In genomic region chr22:49969751-49970527, GRCh38 we compare ENCODE assay signal across 8 cellular contexts. TPM values are rescaled to one million over a fixed set of nuclear protein-coding genes. Genes with fewer than 3 reads are reported as not detected.
A peak's percentile ranks its signal among the peaks of the same experiment; 100 is the strongest.
DNase-seq lines count a peak whose midpoint lies in the region; ATAC-seq and TF ChIP-seq lines count a peak whose summit lies in the region.

No MANE protein-coding gene starts in this region.

- H3K4me3 Mint-ChIP-seq in activated CD4-positive, alpha-beta T cell treated with anti-CD3 and anti-CD28 coated beads, Interleukin-2, amount 10 ng/mL, durations not matched to agents 24 days and 14 days, result peak overlapping the region; percentile 85
- H3K4me3 Mint-ChIP-seq in activated naive CD4-positive, alpha-beta T cell treated with anti-CD3 and anti-CD28 coated beads for 36 hours, result peak overlapping the region; percentile 83

- CTCF ChIA-PET in activated naive CD4-positive, alpha-beta T cell treated with anti-CD3 and anti-CD28 coated beads for 36 hours (lab: Charles Lee), result no interaction called here

- H3K4me3 ChIP-seq in tibial nerve, result no peak overlapping the region

- H3K36me3 Mint-ChIP-seq in activated CD4-positive, alpha-beta T cell treated with anti-CD3 and anti-CD28 coated beads, Interleukin-2, amount 10 ng/mL, durations not matched to agents 24 days and 14 days (ENCODE audit: low read depth), result peaks cover 14% of the 10 kb centered on the region
- H3K36me3 Mint-ChIP-seq in activated naive CD4-positive, alpha-beta T cell treated with anti-CD3 and anti-CD28 coated beads for 36 hours (ENCODE audit: low read depth), result peaks cover 7% of the 10 kb centered on the region

- 77 to 88% methylated on average over 8 of the region's 8 CpGs for WGBS in tibial nerve, 2 donors

- H3K4me1 Mint-ChIP-seq in activated CD4-positive, alpha-beta T cell treated with anti-CD3 and anti-CD28 coated beads, Interleukin-2, amount 10 ng/mL, durations not matched to agents 24 days and 14 days, result peaks cover 21% of the 10 kb centered on the region
- H3K4me1 Mint-ChIP-seq in activated naive CD4-positive, alpha-beta T cell treated with anti-CD3 and anti-CD28 coated beads for 36 hours (ENCODE audit: low read depth), result peaks cover 31% of the 10 kb centered on the region

- TF ChIP-seq CTCF in tibial nerve (IDR thresholded peaks at IDR 0.05) (no peak), GM10266 (IDR thresholded peaks at IDR 0.05; ENCODE audit: control insufficient read depth, insufficient read depth, low read depth, missing control alignments) (no peak)

- intact Hi-C loops in activated CD4-positive, alpha-beta T cell treated with anti-CD3 and anti-CD28 coated beads, Interleukin-2, amount 10 ng/mL, durations not matched to agents 24 days and 14 days (cut with micrococcal nuclease), result no loop called here
- intact Hi-C loops in activated naive CD4-positive, alpha-beta T cell treated with anti-CD3 and anti-CD28 coated beads for 36 hours (cut with micrococcal nuclease), result no loop called here

- DNase-seq in activated CD4-positive, alpha-beta T cell treated with anti-CD3 and anti-CD28 coated beads, Interleukin-2, amount 10 ng/mL, durations not matched to agents 24 days and 14 days, result peak; percentile 64
- no peak for DNase-seq in activated CD4-positive, alpha-beta T cell treated with anti-CD3 and anti-CD28 coated beads, Interleukin-2, amount 50 U/mL, for 1 hour
- DNase-seq in activated naive CD4-positive, alpha-beta T cell treated with anti-CD3 and anti-CD28 coated beads for 36 hours, result peak; percentile 23
- DNase-seq in left lobe of liver (ENCODE audit: low spot score) (peak; percentile 50), tibial nerve (ENCODE audit: low spot score in 2 of 2) (no peak), GM10266 (ENCODE audit: extremely low spot score) (no peak), amniotic stem cell (lab: John Stamatoyannopoulos, UW) (no peak)

- H3K27ac Mint-ChIP-seq in activated CD4-positive, alpha-beta T cell treated with anti-CD3 and anti-CD28 coated beads, Interleukin-2, amount 10 ng/mL, durations not matched to agents 24 days and 14 days, result peak overlapping the region; percentile 96
- H3K27ac Mint-ChIP-seq in activated naive CD4-positive, alpha-beta T cell treated with anti-CD3 and anti-CD28 coated beads for 36 hours, result peak overlapping the region; percentile 93

- H3K27me3 ChIP-seq in tibial nerve, result no peaks in the 10 kb centered on the region

- TF ChIP-seq POLR2A in tibial nerve (IDR thresholded peaks at IDR 0.05), result no peak

- H3K4me1 ChIP-seq in tibial nerve, result peaks cover 0 to 77% (median 51%) of the 10 kb centered on the region in 4 donors

- no peaks in the 10 kb centered on the region for H3K27me3 Mint-ChIP-seq in activated CD4-positive, alpha-beta T cell treated with anti-CD3 and anti-CD28 coated beads, Interleukin-2, amount 10 ng/mL, durations not matched to agents 24 days and 14 days
- no peaks in the 10 kb centered on the region for H3K27me3 Mint-ChIP-seq in activated naive CD4-positive, alpha-beta T cell treated with anti-CD3 and anti-CD28 coated beads for 36 hours (ENCODE audit: low read depth)

- H3K27ac ChIP-seq in tibial nerve, result peak overlapping the region; percentile 70 to 95 (median 92)

- H3K36me3 ChIP-seq in tibial nerve, result peaks cover 0 to 8% (median 0%) of the 10 kb centered on the region in 3 donors

- TF ChIP-seq EP300 in tibial nerve (IDR thresholded peaks at IDR 0.05), result no peak

- H3K9me3 Mint-ChIP-seq in activated CD4-positive, alpha-beta T cell treated with anti-CD3 and anti-CD28 coated beads, Interleukin-2, amount 10 ng/mL, durations not matched to agents 24 days and 14 days, result no peaks in the 10 kb centered on the region
- no peaks in the 10 kb centered on the region for H3K9me3 Mint-ChIP-seq in activated naive CD4-positive, alpha-beta T cell treated with anti-CD3 and anti-CD28 coated beads for 36 hours

- H3K9me3 ChIP-seq in tibial nerve, result no peaks in the 10 kb centered on the region

- ATAC-seq in left lobe of liver, result no peak
- ATAC-seq in GM21390 (IDR thresholded peaks at IDR 0.05; ENCODE audit: unreplicated experiment), result no peak

RNA-seq across cellular contexts. Expression of gene PIM3, which starts 9.4 kb away (rescaled TPM):
- total RNA-seq in activated CD4-positive, alpha-beta T cell treated with anti-CD3 and anti-CD28 coated beads, Interleukin-2, amount 10 ng/mL, durations not matched to agents 24 days and 14 days, result 302 and 304 TPM in 2 replicates
- 100 to 1,000 TPM; 202 to 210 TPM for total RNA-seq in activated naive CD4-positive, alpha-beta T cell treated with anti-CD3 and anti-CD28 coated beads for 36 hours
- 36.8 TPM for total RNA-seq in left lobe of liver
- total RNA-seq in tibial nerve, result 100 to 1,000 TPM in 3 of 4 donors, 10 to 100 TPM in 1; 98.3 to 138 (median 119) TPM

RNA-seq across cellular contexts. Expression of gene IL17REL, which starts 42.6 kb away (rescaled TPM):
- total RNA-seq in activated CD4-positive, alpha-beta T cell treated with anti-CD3 and anti-CD28 coated beads, Interleukin-2, amount 10 ng/mL, durations not matched to agents 24 days and 14 days, result 0.09 and 0.14 TPM in 2 replicates
- under 1 TPM; 0.12 to 0.15 TPM for total RNA-seq in activated naive CD4-positive, alpha-beta T cell treated with anti-CD3 and anti-CD28 coated beads for 36 hours
- total RNA-seq in left lobe of liver (not detected), tibial nerve (not detected)

RNA-seq across cellular contexts. Expression of gene CRELD2, which starts 51.5 kb away (rescaled TPM):
- total RNA-seq in activated CD4-positive, alpha-beta T cell treated with anti-CD3 and anti-CD28 coated beads, Interleukin-2, amount 10 ng/mL, durations not matched to agents 24 days and 14 days, result 46.8 and 47.4 TPM in 2 replicates
- total RNA-seq in activated naive CD4-positive, alpha-beta T cell treated with anti-CD3 and anti-CD28 coated beads for 36 hours, result 10 to 100 TPM; 15.3 to 16.2 TPM
- total RNA-seq in left lobe of liver (65.1 TPM), tibial nerve (10 to 100 TPM; 44.8 to 80.4 (median 65.1) TPM)

RNA-seq across cellular contexts. Expression of gene ALG12, which starts 51.7 kb away (rescaled TPM):
- 13.8 and 17.9 TPM in 2 replicates for total RNA-seq in activated CD4-positive, alpha-beta T cell treated with anti-CD3 and anti-CD28 coated beads, Interleukin-2, amount 10 ng/mL, durations not matched to agents 24 days and 14 days
- total RNA-seq in activated naive CD4-positive, alpha-beta T cell treated with anti-CD3 and anti-CD28 coated beads for 36 hours, result 1 to 10 TPM; 7.4 to 9.6 TPM
- 19.1 TPM for total RNA-seq in left lobe of liver
- total RNA-seq in tibial nerve, result 10 to 100 TPM in 3 of 4 donors, 1 to 10 TPM in 1; 9.0 to 17.4 (median 14.5) TPM

Comparison
In these comparisons a context has a peak if more than half of its experiments do, and no peak if none do; other contexts are left out.
1. DNase-seq: peak in activated CD4-positive, alpha-beta T cell treated with anti-CD3 and anti-CD28 coated beads, Interleukin-2, amount 10 ng/mL, durations not matched to agents 24 days and 14 days (single experiment), activated naive CD4-positive, alpha-beta T cell treated with anti-CD3 and anti-CD28 coated beads for 36 hours (single experiment) and left lobe of liver (single experiment); none in activated CD4-positive, alpha-beta T cell treated with anti-CD3 and anti-CD28 coated beads, Interleukin-2, amount 50 U/mL, for 1 hour (single experiment), tibial nerve (0 of 2), GM10266 (single experiment) and amniotic stem cell (single experiment).